ENCODE assay signal across 17 cellular contexts in the genomic region with DNA sequence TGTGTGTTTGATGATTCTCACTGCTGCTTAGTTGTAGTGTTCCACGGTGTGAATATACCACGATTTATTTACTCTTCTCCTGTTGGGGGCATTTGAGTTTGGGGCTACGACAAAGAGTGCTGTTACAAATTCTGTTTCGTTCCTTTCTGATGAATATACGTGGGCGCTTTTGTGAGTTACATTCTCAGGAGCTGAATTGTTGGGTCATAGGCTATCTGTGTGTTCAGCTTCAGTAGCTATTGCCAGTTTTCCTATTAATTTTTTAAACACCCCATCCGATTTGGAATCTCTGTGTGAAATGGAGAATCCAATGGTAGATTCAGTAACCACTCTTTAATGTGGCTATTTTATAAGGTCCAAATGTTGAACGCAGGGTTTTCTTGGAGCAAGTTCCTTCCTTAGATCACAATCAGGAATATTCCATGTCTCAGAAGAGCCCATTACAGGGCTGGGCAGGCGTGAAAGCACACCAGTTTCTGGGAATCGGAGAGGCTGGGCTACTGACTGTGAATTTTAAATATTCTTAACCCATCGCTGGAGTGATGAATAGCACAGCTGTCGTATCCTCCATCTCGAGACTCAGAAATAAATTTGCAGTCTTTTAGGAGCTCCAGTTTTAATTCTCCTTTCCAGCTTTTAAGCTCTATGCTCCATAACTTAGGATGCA.
DNase-seq lines count a peak whose midpoint lies in the region; ATAC-seq and TF ChIP-seq lines count a peak whose summit lies in the region.
"Had no signal": no experiment of that assay in that cellular context is flagged by ENCODE, and none has a peak within 500 bp of the region (broad histone marks: within the 10 kb centered on the region; RNA-seq: fewer than 3 reads in every experiment).

No MANE protein-coding gene starts in this region.

- peak; percentile 58 for DNase-seq in DMS53 (lab: John Stamatoyannopoulos, UW)
- no peak for DNase-seq in DMS53 treated with DMSO at 0.1 percent for 48 hours (lab: John Stamatoyannopoulos, UW; ENCODE audit: unreplicated experiment)
- no peak for DNase-seq in immature natural killer cell
- no peak for DNase-seq in stomach
- no peak for DNase-seq in activated CD8-positive, alpha-beta memory T cell treated with anti-CD3 and anti-CD28 coated beads, Interleukin-2, amount 10 ng/mL, durations not matched to agents 7 days and 5 days
- DNase-seq: activated CD4-positive, alpha-beta memory T cell treated with anti-CD3 and anti-CD28 coated beads, Interleukin-2, amount 10 ng/mL, durations not matched to agents 7 days and 5 days; activated naive CD4-positive, alpha-beta T cell; NCI-H2081 treated with DMSO at 0.1 percent for 48 hours; NK-92 treated with Interleukin-12 subunit alpha and Interleukin-12 subunit beta, amount 100 ng/mL, for 24 hours; retina; SHP77 treated with DMSO at 0.1 percent for 48 hours; stimulated activated CD4-positive, alpha-beta T cell treated with anti-CD3 and anti-CD28 coated beads, Interleukin-4, amount 100 ng/mL, for 4 hours; stimulated activated naive CD4-positive, alpha-beta T cell treated with Interleukin-2 at 50 U/mL for 16 hours had no signal

- peaks cover 4 to 34% (median 17%) of the 10 kb centered on the region in 4 donors for H3K4me1 ChIP-seq in stomach

- no peak overlapping the region for H3K4me3 ChIP-seq in stomach

- no peaks in the 10 kb centered on the region for H3K9me3 ChIP-seq in stomach

- peak overlapping the region; percentile 87 for H3K27ac ChIP-seq in angular gyrus (ENCODE audit: low read depth, low read length)
- H3K27ac ChIP-seq in stomach, result peak overlapping the region in 3 of 5 donors; percentile 44 to 77 (median 55)
- H3K27ac ChIP-seq: 22Rv1 had no signal

- peaks cover 4 to 28% (median 12%) of the 10 kb centered on the region in 3 donors for H3K27me3 Mint-ChIP-seq in immature natural killer cell (ENCODE audit: low read depth in 3 of 3)
- H3K27me3 Mint-ChIP-seq in activated CD8-positive, alpha-beta memory T cell treated with anti-CD3 and anti-CD28 coated beads, Interleukin-2, amount 10 ng/mL, durations not matched to agents 7 days and 5 days, result no peaks in the 10 kb centered on the region
- H3K27me3 Mint-ChIP-seq: activated CD4-positive, alpha-beta memory T cell treated with anti-CD3 and anti-CD28 coated beads, Interleukin-2, amount 10 ng/mL, durations not matched to agents 7 days and 5 days had no signal

- 63 to 70% (median 64%) methylated on average over 13 of the region's 13 CpGs for WGBS in stomach, 5 donors

- peaks cover 0 to 13% (median 4%) of the 10 kb centered on the region in 3 donors for H3K36me3 Mint-ChIP-seq in immature natural killer cell
- peaks cover 10% of the 10 kb centered on the region for H3K36me3 Mint-ChIP-seq in activated CD8-positive, alpha-beta memory T cell treated with anti-CD3 and anti-CD28 coated beads, Interleukin-2, amount 10 ng/mL, durations not matched to agents 7 days and 5 days

- peak overlapping the region in 5 of 6 donors; percentile 37 to 92 (median 82) for H3K27ac Mint-ChIP-seq in immature natural killer cell
- H3K27ac Mint-ChIP-seq in activated CD8-positive, alpha-beta memory T cell treated with anti-CD3 and anti-CD28 coated beads, Interleukin-2, amount 10 ng/mL, durations not matched to agents 7 days and 5 days, result no peak overlapping the region
- H3K27ac Mint-ChIP-seq: activated CD4-positive, alpha-beta memory T cell treated with anti-CD3 and anti-CD28 coated beads, Interleukin-2, amount 10 ng/mL, durations not matched to agents 7 days and 5 days had no signal

- ATAC-seq in activated CD8-positive, alpha-beta memory T cell treated with anti-CD3 and anti-CD28 coated beads, Interleukin-2, amount 10 ng/mL, durations not matched to agents 7 days and 5 days, result no peak
- ATAC-seq in GM21390 (IDR thresholded peaks at IDR 0.05; ENCODE audit: unreplicated experiment) (no peak), GM18870 (IDR thresholded peaks at IDR 0.05; ENCODE audit: unreplicated experiment) (no peak)

- intact Hi-C loops in stomach (cut with DNase I; ENCODE audit: low total_unique reads), result no loop called here

- peak overlapping the region; percentile 73 to 84 (median 83) for H3K4me3 Mint-ChIP-seq in immature natural killer cell
- H3K4me3 Mint-ChIP-seq in activated CD8-positive, alpha-beta memory T cell treated with anti-CD3 and anti-CD28 coated beads, Interleukin-2, amount 10 ng/mL, durations not matched to agents 7 days and 5 days, result no peak overlapping the region
- H3K4me3 Mint-ChIP-seq: activated CD4-positive, alpha-beta memory T cell treated with anti-CD3 and anti-CD28 coated beads, Interleukin-2, amount 10 ng/mL, durations not matched to agents 7 days and 5 days had no signal

- H3K4me1 Mint-ChIP-seq in immature natural killer cell, result peaks cover 79 to 82% of the 10 kb centered on the region in 2 donors
- peaks cover 41% of the 10 kb centered on the region for H3K4me1 Mint-ChIP-seq in activated CD8-positive, alpha-beta memory T cell treated with anti-CD3 and anti-CD28 coated beads, Interleukin-2, amount 10 ng/mL, durations not matched to agents 7 days and 5 days

- CTCF ChIA-PET in activated CD8-positive, alpha-beta memory T cell treated with anti-CD3 and anti-CD28 coated beads, Interleukin-2, amount 10 ng/mL, durations not matched to agents 7 days and 5 days (lab: Charles Lee), result interaction anchor here (0.6 to 1.2 kb wide), 4 partner anchors 9 to 114 kb away, joined by 3 to 5 read pairs (median 4); no protein-coding TSS in a partner anchor

- no peaks in the 10 kb centered on the region for H3K9me3 Mint-ChIP-seq in immature natural killer cell
- no peaks in the 10 kb centered on the region for H3K9me3 Mint-ChIP-seq in activated CD8-positive, alpha-beta memory T cell treated with anti-CD3 and anti-CD28 coated beads, Interleukin-2, amount 10 ng/mL, durations not matched to agents 7 days and 5 days (ENCODE audit: low read depth)

- no peak for TF ChIP-seq POLR2A in stomach (IDR thresholded peaks at IDR 0.05)

- H3K36me3 ChIP-seq in stomach, result no peaks in the 10 kb centered on the region

- no peaks in the 10 kb centered on the region for H3K27me3 ChIP-seq in stomach

- no peak for TF ChIP-seq CTCF in stomach (IDR thresholded peaks at IDR 0.05)

- TF ChIP-seq EP300 in stomach (IDR thresholded peaks at IDR 0.05), result no peak
